ENCODE assay signal across 16 cellular contexts in the genomic region with DNA sequence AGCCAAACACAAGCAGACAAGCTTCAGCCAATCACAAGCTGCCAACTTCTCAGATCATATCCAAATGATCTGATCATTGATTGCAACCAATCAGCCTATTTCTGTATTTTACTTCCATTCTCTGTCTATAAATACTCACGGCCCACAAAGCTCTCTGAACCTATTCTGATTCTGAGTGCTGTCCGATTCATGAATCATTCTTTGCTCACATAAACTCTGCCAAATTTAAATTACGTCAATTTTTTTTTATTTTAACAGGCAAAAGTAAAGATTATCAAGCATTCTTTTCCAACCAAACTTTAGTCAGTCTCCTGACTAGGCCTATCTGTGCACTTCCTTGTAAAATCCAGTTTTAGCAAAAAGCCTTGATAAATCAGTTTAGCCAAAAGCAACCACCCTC. TPM values are rescaled to one million over a fixed set of nuclear protein-coding genes. Genes with fewer than 3 reads are reported as not detected.
DNase-seq lines count a peak whose midpoint lies in the region; ATAC-seq, FAIRE-seq and TF ChIP-seq lines count a peak whose summit lies in the region.
"Had no signal": no experiment of that assay in that cellular context is flagged by ENCODE, and none has a peak within 500 bp of the region (broad histone marks: within the 10 kb centered on the region; RNA-seq: fewer than 3 reads in every experiment).

No MANE protein-coding gene starts in this region.

- H3K27ac ChIP-seq in K562 (ENCODE audit: extremely low read depth, low read depth, low read length) (no peak overlapping the region; the same call in 2 of the 3 replicates), ascending aorta (peak overlapping the region in 1 of 2 donors; percentile 97)

- no peak for TF ChIP-seq RAD21 in K562 (CRISPR knock-in tag; conservative IDR thresholded peaks at IDR 0.05 in 1 of 2, IDR thresholded peaks at IDR 0.05 in 1 of 2)

- H3K27ac Mint-ChIP-seq in activated CD4-positive, alpha-beta T cell treated with anti-CD3 and anti-CD28 coated beads, Interleukin-2, amount 10 ng/mL, durations not matched to agents 7 days and 5 days = peak overlapping the region; percentile 13
- H3K27ac Mint-ChIP-seq in naive thymus-derived CD8-positive, alpha-beta T cell = peak overlapping the region in 6 of 10 donors; percentile 15 to 99 (median 56)

- H3K36me3 Mint-ChIP-seq in activated CD4-positive, alpha-beta T cell treated with anti-CD3 and anti-CD28 coated beads, Interleukin-2, amount 10 ng/mL, durations not matched to agents 7 days and 5 days (ENCODE audit: low read depth) = peaks cover 8% of the 10 kb centered on the region
- H3K36me3 Mint-ChIP-seq in naive thymus-derived CD8-positive, alpha-beta T cell = peaks cover 0 to 4% (median 0%) of the 10 kb centered on the region in 3 donors

- intact Hi-C loops in K562 (cut with micrococcal nuclease) = no loop called here
- intact Hi-C loops in ascending aorta (cut with DNase I) = loop anchor here (5.0 kb wide), 1 partner anchor 129 kb away; no protein-coding TSS in a partner anchor

- H3K9me3 ChIP-seq in K562 (replicated peaks; ENCODE audit: control insufficient read depth, insufficient read depth, low read depth, low read length) = peaks cover 9% of the 10 kb centered on the region
- H3K9me3 ChIP-seq in ascending aorta = no peaks in the 10 kb centered on the region
- H3K9me3 ChIP-seq: Caco-2 had no signal

- H3K4me2 ChIP-seq in K562 (ENCODE audit: insufficient read depth, low read length) = peak overlapping the region; percentile 83; the same call in 1 of the 2 replicates

- no peaks in the 10 kb centered on the region for H3K9me1 ChIP-seq in K562 (ENCODE audit: control insufficient read depth, insufficient read depth, low read length)

- H3K27me3 ChIP-seq in K562 (ENCODE audit: control insufficient read depth in 2 of 2, insufficient read depth in 2 of 2, low read length in 2 of 2) (no peaks in the 10 kb centered on the region), ascending aorta (no peaks in the 10 kb centered on the region)

- no peaks in the 10 kb centered on the region for H3K9me3 Mint-ChIP-seq in activated CD4-positive, alpha-beta T cell treated with anti-CD3 and anti-CD28 coated beads, Interleukin-2, amount 10 ng/mL, durations not matched to agents 7 days and 5 days
- H3K9me3 Mint-ChIP-seq in naive thymus-derived CD8-positive, alpha-beta T cell = no peaks in the 10 kb centered on the region

- ATAC-seq in K562 = no peak
- ATAC-seq in naive thymus-derived CD8-positive, alpha-beta T cell = no peak
- ATAC-seq: HCT116 had no signal

- WGBS in K562 (ENCODE audit: insufficient coverage, low coverage, missing lambda C conversion rate) = 43% methylated on average over 3 of the region's 3 CpGs

- no peak overlapping the region for H3K4me3 ChIP-seq in K562
- H3K4me3 ChIP-seq in ascending aorta = no peak overlapping the region

- no peak for TF ChIP-seq POLR2A in K562 (conservative IDR thresholded peaks at IDR 0.05)

- POLR2A ChIA-PET in activated CD4-positive, alpha-beta T cell treated with anti-CD3 and anti-CD28 coated beads, Interleukin-2, amount 10 ng/mL, durations not matched to agents 7 days and 5 days (lab: Charles Lee) = no interaction called here
- POLR2A ChIA-PET in K562 (lab: Yijun Ruan, JAX) = interaction anchor here (0.5 kb wide), 1 partner anchor 11 kb away, joined by 3 read pairs; no protein-coding TSS in a partner anchor
- POLR2A ChIA-PET in naive thymus-derived CD8-positive, alpha-beta T cell (lab: Charles Lee) = no interaction called here

- CTCF ChIA-PET in activated CD4-positive, alpha-beta T cell treated with anti-CD3 and anti-CD28 coated beads, Interleukin-2, amount 10 ng/mL, durations not matched to agents 7 days and 5 days (lab: Charles Lee) = interaction anchor here (0.9 kb wide), 1 partner anchor 99 kb away, joined by 3 read pairs; no protein-coding TSS in a partner anchor
- CTCF ChIA-PET in K562 (lab: Yijun Ruan, JAX; ENCODE audit: low intra/inter-chr PET ratio) = no interaction called here

- H3K4me1 Mint-ChIP-seq in activated CD4-positive, alpha-beta T cell treated with anti-CD3 and anti-CD28 coated beads, Interleukin-2, amount 10 ng/mL, durations not matched to agents 7 days and 5 days = peaks cover 30% of the 10 kb centered on the region
- peaks cover 0 to 20% (median 15%) of the 10 kb centered on the region in 4 donors for H3K4me1 Mint-ChIP-seq in naive thymus-derived CD8-positive, alpha-beta T cell

- H2AFZ ChIP-seq in K562 (ENCODE audit: low read depth, low read length) = no peak overlapping the region

- no peak for TF ChIP-seq EP300 in K562 (IDR thresholded peaks at IDR 0.05; ENCODE audit: low read length)

- H3K79me2 ChIP-seq in K562 (ENCODE audit: control insufficient read depth, insufficient read depth, low read length) = peaks cover 16% of the 10 kb centered on the region

- no TSS peak for BruUV-seq in K562 (replicated peaks; lab: Mats Ljungman, UMichigan)

- H3K4me1 ChIP-seq in K562 (replicated peaks in 1 of 2; ENCODE audit: control insufficient read depth in 2 of 2, insufficient read depth in 2 of 2, low read length in 2 of 2) = peaks cover 18 to 51% of the 10 kb centered on the region in 2 experiments
- no peaks in the 10 kb centered on the region for H3K4me1 ChIP-seq in ascending aorta
- H3K4me1 ChIP-seq: Caco-2 had no signal

- H3K36me3 ChIP-seq in K562 (ENCODE audit: control insufficient read depth, insufficient read depth, low read length) = no peaks in the 10 kb centered on the region
- H3K36me3 ChIP-seq in ascending aorta = no peaks in the 10 kb centered on the region

- no peak for DNase-seq in activated CD4-positive, alpha-beta T cell treated with anti-CD3 and anti-CD28 coated beads, Interleukin-2, amount 10 ng/mL, durations not matched to agents 7 days and 5 days
- no peak for DNase-seq in activated CD4-positive, alpha-beta T cell treated with anti-CD3 and anti-CD28 coated beads for 1 hour
- peak; percentile 30 for DNase-seq in HCEC 1CT
- DNase-seq in K562 (ENCODE audit: extremely low read depth in 1 of 4, low spot score in 3 of 4) = no peak
- DNase-seq in naive thymus-derived CD8-positive, alpha-beta T cell = no peak
- no peak for DNase-seq in NCI-H128 (lab: John Stamatoyannopoulos, UW; ENCODE audit: unreplicated experiment)
- DNase-seq in ascending aorta (ENCODE audit: low spot score in 2 of 2) = no peak
- DNase-seq in HuH-7.5 (ENCODE audit: low spot score) = no peak
- DNase-seq: 8988T, Caco-2, KBM-7, NCI-H1048, NCI-H345, NCI-H526 treated with DMSO at 0.1 percent for 48 hours had no signal

- TF ChIP-seq CTCF in K562 (IDR thresholded peaks at IDR 0.05 in 2 of 3, conservative IDR thresholded peaks at IDR 0.05 in 1 of 3; ENCODE audit: insufficient read depth in 2 of 3, low read depth in 1 of 3, low read length in 3 of 3) (no peak), ascending aorta (IDR thresholded peaks at IDR 0.05) (no peak)

- H3K27me3 Mint-ChIP-seq in activated CD4-positive, alpha-beta T cell treated with anti-CD3 and anti-CD28 coated beads, Interleukin-2, amount 10 ng/mL, durations not matched to agents 7 days and 5 days = no peaks in the 10 kb centered on the region
- no peaks in the 10 kb centered on the region for H3K27me3 Mint-ChIP-seq in naive thymus-derived CD8-positive, alpha-beta T cell

- no peak overlapping the region for H3K9ac ChIP-seq in K562 (ENCODE audit: insufficient read depth in 1 of 2, low read depth in 2 of 2, low read length in 2 of 2)

- FAIRE-seq in K562 (lab: Jason Lieb, UNC) = no peak

- in situ Hi-C loops in K562 (cut with MboI) = loop anchor here (5.0 to 25.0 kb wide), 3 partner anchors 96 to 689 kb away; a partner anchor contains a TSS

- H4K20me1 ChIP-seq in K562 (replicated peaks; ENCODE audit: control insufficient read depth, insufficient read depth, low read length) = no peaks in the 10 kb centered on the region

- no peak overlapping the region for H3K4me3 Mint-ChIP-seq in activated CD4-positive, alpha-beta T cell treated with anti-CD3 and anti-CD28 coated beads, Interleukin-2, amount 10 ng/mL, durations not matched to agents 7 days and 5 days
- H3K4me3 Mint-ChIP-seq in naive thymus-derived CD8-positive, alpha-beta T cell = peak overlapping the region in 2 of 10 donors; percentile 1 to 10
- H3K4me3 Mint-ChIP-seq: CD14-positive monocyte had no signal

RNA-seq across cellular contexts. Expression of a gene that starts 1.8 kb away (rescaled TPM):
- total RNA-seq in activated CD4-positive, alpha-beta T cell treated with anti-CD3 and anti-CD28 coated beads, Interleukin-2, amount 10 ng/mL, durations not matched to agents 7 days and 5 days = 1 to 10 TPM; 6.9 to 8.3 TPM
- total RNA-seq in K562 (2011; cell fraction: chromatin; rRNA removed; ENCODE audit: low replicate concordance) = 3.6 and 6.2 TPM in 2 replicates
- total RNA-seq in K562 (2011; cell fraction: nucleolus; rRNA removed) = 2.2 and 2.9 TPM in 2 replicates
- total RNA-seq in K562 (2011; cell fraction: nucleoplasm; rRNA removed) = 3.7 and 5.6 TPM in 2 replicates
- total RNA-seq in K562 (2014; rRNA removed) = 0.98 and 1.2 TPM in 2 replicates
- total RNA-seq in K562 (2014; rRNA removed; fragmentation: Illumina TruSeq; extraction: Trizol) = 2.2 and 2.4 TPM in 2 replicates
- total RNA-seq in K562 (2015; rRNA removed; fragmentation: Illumina TruSeq; extraction: Trizol) = 2.0 and 2.2 TPM in 2 replicates
- total RNA-seq in K562 (2021) = 1.5 and 1.9 TPM in 2 replicates
- polyA plus RNA-seq in K562 (2011; rRNA removed) = 2.5 and 2.8 TPM in 2 replicates
- polyA plus RNA-seq in K562 (2011; cell fraction: cytosol; rRNA removed) = 0.48 and 0.88 TPM in 2 replicates
- 1.5 and 3.1 TPM in 2 replicates for polyA plus RNA-seq in K562 (2011; cell fraction: nucleus; rRNA removed)
- polyA plus RNA-seq in K562 (2012) = 0.91 and 1.6 TPM in 2 replicates
- 1.7 and 2.0 TPM in 2 replicates for polyA plus RNA-seq in K562 (2014; fragmentation: Illumina TruSeq; extraction: Trizol)
- polyA plus RNA-seq in K562 (2014; fragmentation: Nextera tagmentation; extraction: Ambion mirVana) = 1 to 10 TPM; 2.0 to 2.3 TPM
- 1.6 and 1.7 TPM in 2 replicates for polyA plus RNA-seq in K562 (2014; rRNA removed)
- 3.5 and 7.0 TPM in 2 replicates for polyA minus RNA-seq in K562 (2011; rRNA and poly(A)+ RNA removed)
- polyA minus RNA-seq in K562 (2011; cell fraction: cytosol; rRNA and poly(A)+ RNA removed) = 0.91 and 1.0 TPM in 2 replicates
- 0.94 and 4.8 TPM in 2 replicates for polyA minus RNA-seq in K562 (2011; cell fraction: nucleus; rRNA and poly(A)+ RNA removed)
- 10 to 100 TPM; 13.7 to 14.5 TPM for total RNA-seq in naive thymus-derived CD8-positive, alpha-beta T cell
- polyA plus RNA-seq in naive thymus-derived CD8-positive, alpha-beta T cell = 10 to 100 TPM in 1 of 3 donors, 1 to 10 TPM in 2; 6.2 to 11.5 (median 8.7) TPM
- total RNA-seq in ascending aorta = 4.5 TPM

RNA-seq across cellular contexts. Expression of a gene that starts 37.8 kb away (rescaled TPM):
- total RNA-seq in activated CD4-positive, alpha-beta T cell treated with anti-CD3 and anti-CD28 coated beads, Interleukin-2, amount 10 ng/mL, durations not matched to agents 7 days and 5 days = 10 to 100 TPM in 1 of 2 experiments, 1 to 10 TPM in 1; 9.1 to 10.9 TPM
- total RNA-seq in K562 (2011; cell fraction: chromatin; rRNA removed; ENCODE audit: low replicate concordance) = 5.0 and 12.8 TPM in 2 replicates
- total RNA-seq in K562 (2011; cell fraction: nucleolus; rRNA removed) = 2.5 and 5.3 TPM in 2 replicates
- 6.5 and 10.2 TPM in 2 replicates for total RNA-seq in K562 (2011; cell fraction: nucleoplasm; rRNA removed)
- total RNA-seq in K562 (2014; rRNA removed) (13.5 and 17.3 TPM in 2 replicates), K562 (2014; rRNA removed; fragmentation: Illumina TruSeq; extraction: Trizol) (19.0 and 19.7 TPM in 2 replicates), K562 (2015; rRNA removed; fragmentation: Illumina TruSeq; extraction: Trizol) (17.7 and 18.4 TPM in 2 replicates), K562 (2021) (17.8 and 18.3 TPM in 2 replicates), ascending aorta (1.5 TPM)
- polyA plus RNA-seq in K562 (2011; rRNA removed) (13.5 and 16.1 TPM in 2 replicates), K562 (2014; fragmentation: Illumina TruSeq; extraction: Trizol) (17.6 and 20.5 TPM in 2 replicates), K562 (2014; fragmentation: Nextera tagmentation; extraction: Ambion mirVana) (10 to 100 TPM; 14.8 to 15.5 TPM), K562 (2014; rRNA removed) (19.2 and 20.8 TPM in 2 replicates)
- 6.9 and 12.9 TPM in 2 replicates for polyA plus RNA-seq in K562 (2011; cell fraction: cytosol; rRNA removed)
- polyA plus RNA-seq in K562 (2011; cell fraction: nucleus; rRNA removed) = 5.0 and 8.8 TPM in 2 replicates
- 13.8 and 15.4 TPM in 2 replicates for polyA plus RNA-seq in K562 (2012)
- 12.5 and 18.7 TPM in 2 replicates for polyA minus RNA-seq in K562 (2011; rRNA and poly(A)+ RNA removed)
- polyA minus RNA-seq in K562 (2011; cell fraction: cytosol; rRNA and poly(A)+ RNA removed) = 3.2 and 5.9 TPM in 2 replicates
- 2.8 and 3.9 TPM in 2 replicates for polyA minus RNA-seq in K562 (2011; cell fraction: nucleus; rRNA and poly(A)+ RNA removed)
- 10 to 100 TPM; 13.7 to 14.0 TPM for total RNA-seq in naive thymus-derived CD8-positive, alpha-beta T cell
- polyA plus RNA-seq in naive thymus-derived CD8-positive, alpha-beta T cell = 10 to 100 TPM; 15.6 to 22.1 (median 17.3) TPM
